Comparison of ENCODE assay signal across 8 cellular contexts in genomic region chr3:48656061-48656840, GRCh38. TPM values are rescaled to one million over a fixed set of nuclear protein-coding genes. Genes with fewer than 3 reads are reported as not detected.
DNase-seq lines count a peak whose midpoint lies in the region; ATAC-seq, FAIRE-seq and TF ChIP-seq lines count a peak whose summit lies in the region.

No MANE protein-coding gene starts in this region.

- peak overlapping the region; percentile 51 for H3K4me3 ChIP-seq in BJ (ENCODE audit: low read depth, low read length)
- H3K4me3 ChIP-seq in foreskin fibroblast (ENCODE audit: low read depth in 1 of 2, low read length in 2 of 2) = peak overlapping the region; percentile 36 to 42
- H3K4me3 ChIP-seq in neutrophil (ENCODE audit: low read depth in 1 of 2, low read length in 1 of 2) = peak overlapping the region; percentile 61 to 74

- no peaks in the 10 kb centered on the region for H3K9me3 ChIP-seq in neutrophil

- H3K4me1 ChIP-seq in neutrophil (ENCODE audit: control insufficient read depth in 1 of 2, insufficient read depth in 1 of 2, low read depth in 1 of 2, low read length in 1 of 2) = peaks cover 16 to 20% of the 10 kb centered on the region in 2 experiments

- no peaks in the 10 kb centered on the region for H3K36me3 ChIP-seq in BJ (ENCODE audit: control insufficient read depth, insufficient read depth, low read length)
- no peaks in the 10 kb centered on the region for H3K36me3 ChIP-seq in neutrophil

- ATAC-seq in GM21619 (IDR thresholded peaks at IDR 0.05; ENCODE audit: unreplicated experiment) = peak; percentile 54

- H3K27ac ChIP-seq in neutrophil = peak overlapping the region; percentile 20
- no peak overlapping the region for H3K27ac ChIP-seq in substantia nigra (ENCODE audit: low read depth, low read length, poor library complexity, severe bottlenecking)

- TF ChIP-seq CTCF in BJ (IDR thresholded peaks at IDR 0.05; ENCODE audit: insufficient read depth, low read depth, low read length) (peak; percentile 45), foreskin fibroblast (IDR thresholded peaks at IDR 0.05; ENCODE audit: low read depth, low read length) (peak; percentile 32), neutrophil (IDR thresholded peaks at IDR 0.05) (peak; percentile 68)

- DNase-seq in BJ (ENCODE audit: low read depth) (no peak), NCI-H460 (ENCODE audit: extremely low read depth, low read depth) (peak; percentile 66), foreskin fibroblast (peak; percentile 68 to 90), substantia nigra (lab: John Stamatoyannopoulos, UW) (peak in 34 of 49 donors; percentile 5 to 88 (median 34)), urothelium cell line (ENCODE audit: low spot score) (no peak)
- peak; percentile 63 to 75 for DNase-seq in activated T-helper 1 cell treated with anti-CD3 and anti-CD28 coated beads, Interleukin-2, amount 50 U/mL, for 16 hours (ENCODE audit: low read depth in 1 of 2, low spot score in 1 of 2)

- POLR2A ChIA-PET in BJ (lab: Charles Lee) = no interaction called here

- H3K27me3 ChIP-seq in BJ (ENCODE audit: control insufficient read depth, insufficient read depth, low read length) (no peaks in the 10 kb centered on the region), neutrophil (peaks cover 69% of the 10 kb centered on the region)

- FAIRE-seq in urothelium cell line (lab: Jason Lieb, UNC) = no peak

- CTCF ChIA-PET in BJ (lab: Yijun Ruan, JAX) = interaction anchor here (0.7 to 2.3 kb wide), 7 partner anchors 11 to 351 kb away, joined by 3 to 13 read pairs (median 4); partner anchors contain the start of genes SLC26A6 and WDR6

RNA-seq across cellular contexts. Expression of gene CELSR3, which starts 6.4 kb away (rescaled TPM):
- 0.55 and 0.88 TPM in 2 replicates for polyA plus RNA-seq in BJ (2011; rRNA removed)
- 1.7 TPM in 2 replicates for polyA minus RNA-seq in BJ (2011; rRNA and poly(A)+ RNA removed)
- 0.79 and 1.4 TPM in 2 replicates for total RNA-seq in NCI-H460 (2014; rRNA removed; shearing (Covaris generic))
- polyA plus RNA-seq in NCI-H460 (2014; cell fraction: nucleus; rRNA removed) = 2.9 and 3.5 TPM in 2 replicates

RNA-seq across cellular contexts. Expression of gene SLC26A6, which starts 21.0 kb away (rescaled TPM):
- polyA plus RNA-seq in BJ (2011; rRNA removed) = 26.4 and 45.8 TPM in 2 replicates
- polyA minus RNA-seq in BJ (2011; rRNA and poly(A)+ RNA removed) = 35.1 and 56.4 TPM in 2 replicates
- total RNA-seq in NCI-H460 (2014; rRNA removed; shearing (Covaris generic)) = 7.7 and 9.4 TPM in 2 replicates
- 84.1 and 90.8 TPM in 2 replicates for polyA plus RNA-seq in NCI-H460 (2014; cell fraction: nucleus; rRNA removed)

RNA-seq across cellular contexts. Expression of gene NCKIPSD, which starts 29.5 kb away (rescaled TPM):
- 21.5 and 34.9 TPM in 2 replicates for polyA plus RNA-seq in BJ (2011; rRNA removed)
- 38.7 and 54.5 TPM in 2 replicates for polyA minus RNA-seq in BJ (2011; rRNA and poly(A)+ RNA removed)
- 15.9 and 17.2 TPM in 2 replicates for total RNA-seq in NCI-H460 (2014; rRNA removed; shearing (Covaris generic))
- 62.8 and 69.5 TPM in 2 replicates for polyA plus RNA-seq in NCI-H460 (2014; cell fraction: nucleus; rRNA removed)

RNA-seq across cellular contexts. Expression of gene TMEM89, which starts 34.7 kb away (rescaled TPM):
- polyA plus RNA-seq in BJ (2011; rRNA removed) = 0.13 TPM in 1 of 2 replicates, not detected in the other
- polyA minus RNA-seq in BJ (2011; rRNA and poly(A)+ RNA removed) = not detected in 2 replicates
- total RNA-seq in NCI-H460 (2014; rRNA removed; shearing (Covaris generic)) = not detected in 2 replicates
- polyA plus RNA-seq in NCI-H460 (2014; cell fraction: nucleus; rRNA removed) = not detected in 2 replicates

RNA-seq across cellular contexts. Expression of gene UQCRC1, which starts 46.8 kb away (rescaled TPM):
- 426 and 662 TPM in 2 replicates for polyA plus RNA-seq in BJ (2011; rRNA removed)
- polyA minus RNA-seq in BJ (2011; rRNA and poly(A)+ RNA removed) = 589 and 965 TPM in 2 replicates
- 193 and 196 TPM in 2 replicates for total RNA-seq in NCI-H460 (2014; rRNA removed; shearing (Covaris generic))
- polyA plus RNA-seq in NCI-H460 (2014; cell fraction: nucleus; rRNA removed) = 225 and 338 TPM in 2 replicates

Comparison
In these comparisons a context has a peak if more than half of its experiments do, and no peak if none do; other contexts are left out.
1. DNase-seq: peak in NCI-H460 (single experiment), activated T-helper 1 cell treated with anti-CD3 and anti-CD28 coated beads, Interleukin-2, amount 50 U/mL, for 16 hours (2 of 2), foreskin fibroblast (2 of 2) and substantia nigra (34 of 49); none in BJ (single experiment) and urothelium cell line (single experiment).
2. Peak in every context shown above with its lines, with median percentiles within 50 percentile points of each other: H3K4me3 ChIP-seq and CTCF ChIP-seq.